ENCODE assay signal across 1 cellular context in the genomic region with DNA sequence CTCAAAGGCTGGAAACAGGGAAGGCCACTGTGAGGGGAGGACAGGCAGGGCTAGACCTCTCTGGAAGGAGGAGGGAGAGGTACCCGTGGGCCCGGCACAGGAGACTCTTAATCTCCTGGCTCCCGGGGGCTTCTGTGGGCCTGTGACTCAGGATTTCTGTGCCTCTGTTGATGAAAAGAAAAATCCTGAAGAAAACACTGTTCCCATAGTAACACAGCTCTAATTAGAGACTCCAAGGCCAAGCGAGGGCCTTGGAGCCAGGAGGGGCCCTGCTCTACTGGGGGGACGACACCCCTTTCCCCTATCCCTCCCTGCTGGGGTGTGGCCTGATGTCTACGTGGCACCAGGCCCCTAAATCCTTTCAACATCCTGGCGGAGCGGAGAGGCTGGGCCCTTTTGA.
TF ChIP-seq lines count a peak whose summit lies in the region.

No MANE protein-coding gene starts in this region.

TF ChIP-seq in GM12878, 131 proteins besides CTCF, POLR2A, EP300 and RAD21:
- TF ChIP-seq MYC (IDR thresholded peaks at IDR 0.05; ENCODE audit: insufficient read depth, insufficient read length, insufficient replicate concordance, low read length, severe bottlenecking) = no peak
- TF ChIP-seq TCF7 (IDR thresholded peaks at IDR 0.05; ENCODE audit: borderline replicate concordance) = no peak
- TF ChIP-seq RUNX3 (IDR thresholded peaks at IDR 0.05; ENCODE audit: low read length) = no peak
- TF ChIP-seq, protein P1, sequence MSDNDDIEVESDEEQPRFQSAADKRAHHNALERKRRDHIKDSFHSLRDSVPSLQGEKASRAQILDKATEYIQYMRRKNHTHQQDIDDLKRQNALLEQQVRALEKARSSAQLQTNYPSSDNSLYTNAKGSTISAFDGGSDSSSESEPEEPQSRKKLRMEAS (IDR thresholded peaks at IDR 0.05; ENCODE audit: low read depth, low read length) = no peak
- TF ChIP-seq HDAC2 (IDR thresholded peaks at IDR 0.05) = no peak
- TF ChIP-seq PAX5 (IDR thresholded peaks at IDR 0.05; ENCODE audit: borderline replicate concordance, low read depth, low read length) = no peak
- TF ChIP-seq KAT2A (conservative IDR thresholded peaks at IDR 0.05; ENCODE audit: control insufficient read depth, low read depth, low read length) = no peak
- no peak for TF ChIP-seq MTA3 (IDR thresholded peaks at IDR 0.05; ENCODE audit: borderline replicate concordance, low read length)
- TF ChIP-seq, protein P2, sequence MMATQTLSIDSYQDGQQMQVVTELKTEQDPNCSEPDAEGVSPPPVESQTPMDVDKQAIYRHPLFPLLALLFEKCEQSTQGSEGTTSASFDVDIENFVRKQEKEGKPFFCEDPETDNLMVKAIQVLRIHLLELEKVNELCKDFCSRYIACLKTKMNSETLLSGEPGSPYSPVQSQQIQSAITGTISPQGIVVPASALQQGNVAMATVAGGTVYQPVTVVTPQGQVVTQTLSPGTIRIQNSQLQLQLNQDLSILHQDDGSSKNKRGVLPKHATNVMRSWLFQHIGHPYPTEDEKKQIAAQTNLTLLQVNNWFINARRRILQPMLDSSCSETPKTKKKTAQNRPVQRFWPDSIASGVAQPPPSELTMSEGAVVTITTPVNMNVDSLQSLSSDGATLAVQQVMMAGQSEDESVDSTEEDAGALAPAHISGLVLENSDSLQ (IDR thresholded peaks at IDR 0.05) = no peak
- TF ChIP-seq CHD1 (IDR thresholded peaks at IDR 0.05; ENCODE audit: low read depth, low read length) = no peak
- TF ChIP-seq DPF2 (IDR thresholded peaks at IDR 0.05) = no peak
- TF ChIP-seq, protein P3, sequence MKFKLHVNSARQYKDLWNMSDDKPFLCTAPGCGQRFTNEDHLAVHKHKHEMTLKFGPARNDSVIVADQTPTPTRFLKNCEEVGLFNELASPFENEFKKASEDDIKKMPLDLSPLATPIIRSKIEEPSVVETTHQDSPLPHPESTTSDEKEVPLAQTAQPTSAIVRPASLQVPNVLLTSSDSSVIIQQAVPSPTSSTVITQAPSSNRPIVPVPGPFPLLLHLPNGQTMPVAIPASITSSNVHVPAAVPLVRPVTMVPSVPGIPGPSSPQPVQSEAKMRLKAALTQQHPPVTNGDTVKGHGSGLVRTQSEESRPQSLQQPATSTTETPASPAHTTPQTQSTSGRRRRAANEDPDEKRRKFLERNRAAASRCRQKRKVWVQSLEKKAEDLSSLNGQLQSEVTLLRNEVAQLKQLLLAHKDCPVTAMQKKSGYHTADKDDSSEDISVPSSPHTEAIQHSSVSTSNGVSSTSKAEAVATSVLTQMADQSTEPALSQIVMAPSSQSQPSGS (IDR thresholded peaks at IDR 0.05; ENCODE audit: low read length) = no peak
- TF ChIP-seq, protein P4, sequence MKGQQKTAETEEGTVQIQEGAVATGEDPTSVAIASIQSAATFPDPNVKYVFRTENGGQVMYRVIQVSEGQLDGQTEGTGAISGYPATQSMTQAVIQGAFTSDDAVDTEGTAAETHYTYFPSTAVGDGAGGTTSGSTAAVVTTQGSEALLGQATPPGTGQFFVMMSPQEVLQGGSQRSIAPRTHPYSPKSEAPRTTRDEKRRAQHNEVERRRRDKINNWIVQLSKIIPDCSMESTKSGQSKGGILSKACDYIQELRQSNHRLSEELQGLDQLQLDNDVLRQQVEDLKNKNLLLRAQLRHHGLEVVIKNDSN (IDR thresholded peaks at IDR 0.05; ENCODE audit: borderline replicate concordance, extremely low read length, insufficient read depth, low read depth, low read length) = no peak
- TF ChIP-seq POLR2AphosphoS5 (IDR thresholded peaks at IDR 0.05; ENCODE audit: low read length) = no peak
- TF ChIP-seq NFYA (IDR thresholded peaks at IDR 0.05; ENCODE audit: borderline replicate concordance, low read depth, low read length) = no peak
- no peak for TF ChIP-seq STAT3 (IDR thresholded peaks at IDR 0.05; ENCODE audit: low read depth, low read length)
- no peak for TF ChIP-seq RELA (IDR thresholded peaks at IDR 0.05; ENCODE audit: borderline replicate concordance, partially characterized antibody)
- TF ChIP-seq HDGF (IDR thresholded peaks at IDR 0.05) = no peak
